8 cellular contexts compared by ENCODE assay signal in genomic region chr9:36728651-36729520, GRCh38.
DNase-seq lines count a peak whose midpoint lies in the region; ATAC-seq and TF ChIP-seq lines count a peak whose summit lies in the region.

No MANE protein-coding gene starts in this region.

- TF ChIP-seq CTCF in epithelial cell of proximal tubule (conservative IDR thresholded peaks at IDR 0.05; ENCODE audit: low read depth, low read length), result peak; percentile 92
- peak; percentile 79 for TF ChIP-seq CTCF in neural cell (IDR thresholded peaks at IDR 0.05; ENCODE audit: poor library complexity, severe bottlenecking)

- no peak overlapping the region for H3K4me2 ChIP-seq in neural cell (ENCODE audit: low read length)

- no peaks in the 10 kb centered on the region for H3K9me3 Mint-ChIP-seq in activated CD8-positive, alpha-beta memory T cell treated with anti-CD3 and anti-CD28 coated beads, Interleukin-2, amount 10 ng/mL, durations not matched to agents 7 days and 5 days (ENCODE audit: low read depth)

- H3K36me3 Mint-ChIP-seq in activated CD8-positive, alpha-beta memory T cell treated with anti-CD3 and anti-CD28 coated beads, Interleukin-2, amount 10 ng/mL, durations not matched to agents 7 days and 5 days, result no peaks in the 10 kb centered on the region

- no peaks in the 10 kb centered on the region for H3K9me3 ChIP-seq in neural cell (ENCODE audit: low read length)

- ATAC-seq in HG03108 (IDR thresholded peaks at IDR 0.05; ENCODE audit: unreplicated experiment), result peak; percentile 66
- peak; percentile 73 for ATAC-seq in activated CD8-positive, alpha-beta memory T cell treated with anti-CD3 and anti-CD28 coated beads, Interleukin-2, amount 10 ng/mL, durations not matched to agents 7 days and 5 days

- TF ChIP-seq EP300 in neural cell (conservative IDR thresholded peaks at IDR 0.05; ENCODE audit: poor library complexity, severe bottlenecking), result no peak

- no peaks in the 10 kb centered on the region for H3K79me2 ChIP-seq in neural cell (replicated peaks; ENCODE audit: insufficient read depth, low read length)

- H4K20me1 ChIP-seq in neural cell (ENCODE audit: insufficient read depth), result no peaks in the 10 kb centered on the region

- no peak overlapping the region for H3K4me3 Mint-ChIP-seq in activated CD8-positive, alpha-beta memory T cell treated with anti-CD3 and anti-CD28 coated beads, Interleukin-2, amount 10 ng/mL, durations not matched to agents 7 days and 5 days

- H3K9me2 ChIP-seq in neural cell (ENCODE audit: insufficient read depth, low read length), result no peaks in the 10 kb centered on the region

- H3K4me1 Mint-ChIP-seq in activated CD8-positive, alpha-beta memory T cell treated with anti-CD3 and anti-CD28 coated beads, Interleukin-2, amount 10 ng/mL, durations not matched to agents 7 days and 5 days, result peaks cover 7% of the 10 kb centered on the region

- no peaks in the 10 kb centered on the region for H3F3A ChIP-seq in neural cell (ENCODE audit: insufficient read depth, low read length, poor library complexity, severe bottlenecking)

- DNase-seq in EL (peak; percentile 70), NCI-H82 treated with DMSO at 0.1 percent for 48 hours (lab: John Stamatoyannopoulos, UW; ENCODE audit: unreplicated experiment) (peak; percentile 38), epithelial cell of proximal tubule (ENCODE audit: low read depth) (peak; percentile 7), substantia nigra (lab: John Stamatoyannopoulos, UW) (peak in 34 of 49 donors; percentile 3 to 65 (median 36)), GOT3 (lab: John Stamatoyannopoulos, UW) (no peak)
- DNase-seq in activated CD8-positive, alpha-beta memory T cell treated with anti-CD3 and anti-CD28 coated beads, Interleukin-2, amount 10 ng/mL, durations not matched to agents 7 days and 5 days, result peak; percentile 71

- no peaks in the 10 kb centered on the region for H3K27me3 ChIP-seq in neural cell (ENCODE audit: insufficient read depth, low read depth, low read length)

- H3K9ac ChIP-seq in neural cell (ENCODE audit: low read length), result no peak overlapping the region

- H3K4me3 ChIP-seq in epithelial cell of proximal tubule (ENCODE audit: low read depth, low read length) (no peak overlapping the region), neural cell (ENCODE audit: low read length) (no peak overlapping the region)

- peak; percentile 80 for TF ChIP-seq RAD21 in neural cell (conservative IDR thresholded peaks at IDR 0.05)

- no peak overlapping the region for H3K27ac ChIP-seq in neural cell (ENCODE audit: low read length)
- H3K27ac ChIP-seq in substantia nigra (ENCODE audit: low read depth, low read length, poor library complexity, severe bottlenecking), result no peak overlapping the region

- H3K36me3 ChIP-seq in neural cell (ENCODE audit: insufficient read depth, low read length), result no peaks in the 10 kb centered on the region

- no peak overlapping the region for H2AFZ ChIP-seq in neural cell (ENCODE audit: low read depth, low read length)

- CTCF ChIA-PET in activated CD8-positive, alpha-beta memory T cell treated with anti-CD3 and anti-CD28 coated beads, Interleukin-2, amount 10 ng/mL, durations not matched to agents 7 days and 5 days (lab: Charles Lee), result interaction anchor here (0.6 to 3.8 kb wide), 34 partner anchors 11 to 658 kb away, joined by 3 to 27 read pairs (median 4); no protein-coding TSS in a partner anchor

- no peak overlapping the region for H3K27ac Mint-ChIP-seq in activated CD8-positive, alpha-beta memory T cell treated with anti-CD3 and anti-CD28 coated beads, Interleukin-2, amount 10 ng/mL, durations not matched to agents 7 days and 5 days

- no peaks in the 10 kb centered on the region for H3K27me3 Mint-ChIP-seq in activated CD8-positive, alpha-beta memory T cell treated with anti-CD3 and anti-CD28 coated beads, Interleukin-2, amount 10 ng/mL, durations not matched to agents 7 days and 5 days

TF ChIP-seq in neural cell, 6 proteins besides CTCF, POLR2A, EP300 and RAD21:
- peak; percentile 78 for TF ChIP-seq SMC3 (conservative IDR thresholded peaks at IDR 0.05; ENCODE audit: poor library complexity)
- no peak for TF ChIP-seq TAF1 (IDR thresholded peaks at IDR 0.05; ENCODE audit: low read depth)
